Comparison of ENCODE assay signal across 6 cellular contexts in genomic region chr7:23488714-23489113, GRCh38. TPM values are rescaled to one million over a fixed set of nuclear protein-coding genes. Genes with fewer than 3 reads are reported as not detected.
DNase-seq lines count a peak whose midpoint lies in the region; ATAC-seq, FAIRE-seq and TF ChIP-seq lines count a peak whose summit lies in the region.
"Not testable (repeated sequence)": the region's sequence is repeated elsewhere in the genome, so short reads cannot be mapped to it uniquely, and the experiment has no call there.
"Had no signal": no experiment of that assay in that cellular context is flagged by ENCODE, and none has a peak within 500 bp of the region (broad histone marks: within the 10 kb centered on the region; RNA-seq: fewer than 3 reads in every experiment).

No MANE protein-coding gene starts in this region.

- TF ChIP-seq POLR2A in K562 (conservative IDR thresholded peaks at IDR 0.05) = not testable (repeated sequence)

- H3K79me2 ChIP-seq in K562 (ENCODE audit: control insufficient read depth, insufficient read depth, low read length) = not testable (repeated sequence)

- not testable (repeated sequence) for H3K9me1 ChIP-seq in K562 (ENCODE audit: control insufficient read depth, insufficient read depth, low read length)

- peak; percentile 3 for FAIRE-seq in G401.6 (lab: Jason Lieb, UNC)
- not testable (repeated sequence) for FAIRE-seq in K562 (lab: Jason Lieb, UNC)

- POLR2A ChIA-PET in K562 (lab: Yijun Ruan, JAX) = interaction anchor here (1.1 to 1.8 kb wide), 3 partner anchors 10 to 14 kb away, joined by 3 to 6 read pairs (median 3); no protein-coding TSS in a partner anchor

- H3K4me3 ChIP-seq in K562 = not testable (repeated sequence)

- H3K4me1 ChIP-seq in K562 (replicated peaks in 1 of 2; ENCODE audit: control insufficient read depth in 2 of 2, insufficient read depth in 2 of 2, low read length in 2 of 2) = peaks cover 0 to 11% of the 10 kb centered on the region in 2 experiments; a peak in 3 of 5 replicates

- H3K36me3 ChIP-seq in K562 (ENCODE audit: control insufficient read depth, insufficient read depth, low read length) = not testable (repeated sequence)

- CTCF ChIA-PET in K562 (lab: Yijun Ruan, JAX; ENCODE audit: low intra/inter-chr PET ratio) = not testable (repeated sequence)

- in situ Hi-C loops in K562 (cut with MboI) = not testable (repeated sequence)

- not testable (repeated sequence) for BruUV-seq in K562 (replicated peaks; lab: Mats Ljungman, UMichigan)

- TF ChIP-seq EP300 in K562 (IDR thresholded peaks at IDR 0.05; ENCODE audit: low read length) = not testable (repeated sequence)

- H3K9me3 ChIP-seq in K562 (replicated peaks; ENCODE audit: control insufficient read depth, insufficient read depth, low read depth, low read length) = not testable (repeated sequence)

- WGBS in K562 (ENCODE audit: insufficient coverage, low coverage, missing lambda C conversion rate) = 99% methylated on average over 10 of the region's 13 CpGs

- not testable (repeated sequence) for ATAC-seq in K562

- not testable (repeated sequence) for TF ChIP-seq CTCF in K562 (IDR thresholded peaks at IDR 0.05 in 2 of 3, conservative IDR thresholded peaks at IDR 0.05 in 1 of 3; ENCODE audit: insufficient read depth in 2 of 3, low read depth in 1 of 3, low read length in 3 of 3)

- not testable (repeated sequence) for DNase-seq in K562 (ENCODE audit: extremely low read depth in 1 of 4, low spot score in 3 of 4)

- not testable (repeated sequence) for H3K4me2 ChIP-seq in K562 (ENCODE audit: insufficient read depth, low read length)

- not testable (repeated sequence) for H3K27ac ChIP-seq in K562 (ENCODE audit: extremely low read depth, low read depth, low read length)

- TF ChIP-seq RAD21 in K562 (CRISPR knock-in tag; conservative IDR thresholded peaks at IDR 0.05 in 1 of 2, IDR thresholded peaks at IDR 0.05 in 1 of 2) = not testable (repeated sequence)

- not testable (repeated sequence) for H2AFZ ChIP-seq in K562 (ENCODE audit: low read depth, low read length)

- not testable (repeated sequence) for H3K27me3 ChIP-seq in K562 (ENCODE audit: control insufficient read depth in 2 of 2, insufficient read depth in 2 of 2, low read length in 2 of 2)

- not testable (repeated sequence) for H3K9ac ChIP-seq in K562 (ENCODE audit: insufficient read depth in 1 of 2, low read depth in 2 of 2, low read length in 2 of 2)

- intact Hi-C loops in K562 (cut with micrococcal nuclease) = not testable (repeated sequence)

- not testable (repeated sequence) for H4K20me1 ChIP-seq in K562 (replicated peaks; ENCODE audit: control insufficient read depth, insufficient read depth, low read length)

TF ChIP-seq in K562, 482 proteins besides CTCF, POLR2A, EP300 and RAD21 (continues in another document):
- TF ChIP-seq ZNF165 (CRISPR knock-in tag; IDR thresholded peaks at IDR 0.05; ENCODE audit: borderline replicate concordance) = 0 out of 2 replicates have a peak, but pooled peaks have one; percentile 24
- TF ChIP-seq NFIX (CRISPR knock-in tag; IDR thresholded peaks at IDR 0.05; ENCODE audit: low read depth) = peak; percentile 74
- TF ChIP-seq HOXB6 (CRISPR knock-in tag; IDR thresholded peaks at IDR 0.05; ENCODE audit: borderline replicate concordance) = peak; percentile 70; the same call in 1 of the 2 replicates
- peak; percentile 98 for TF ChIP-seq ZNF277 (CRISPR knock-in tag; IDR thresholded peaks at IDR 0.05; ENCODE audit: borderline replicate concordance)
- TF ChIP-seq SLC30A9 (CRISPR knock-in tag; IDR thresholded peaks at IDR 0.05) = peak; percentile 88; the same call in 1 of the 2 replicates
- peak; percentile 49; the same call in 1 of the 2 replicates for TF ChIP-seq HOMEZ (CRISPR knock-in tag; IDR thresholded peaks at IDR 0.05)
- peak; percentile 87 for TF ChIP-seq ZNF449 (CRISPR knock-in tag; IDR thresholded peaks at IDR 0.05)
- peak; percentile 92 for TF ChIP-seq MTF1 (CRISPR knock-in tag; IDR thresholded peaks at IDR 0.05; ENCODE audit: borderline replicate concordance)
- TF ChIP-seq ZNF408 (CRISPR knock-in tag; IDR thresholded peaks at IDR 0.05; ENCODE audit: low read depth) = peak; percentile 89
- 0 out of 2 replicates have a peak, but pooled peaks have one; percentile 15 for TF ChIP-seq ZNF3 (CRISPR knock-in tag; IDR thresholded peaks at IDR 0.05)
- TF ChIP-seq ZNF76 (CRISPR knock-in tag; IDR thresholded peaks at IDR 0.05; ENCODE audit: borderline replicate concordance) = 0 out of 2 replicates have a peak, but pooled peaks have one; percentile 47
- peak; percentile 67; the same call in 1 of the 2 replicates for TF ChIP-seq TCF15 (CRISPR knock-in tag; IDR thresholded peaks at IDR 0.05)
- TF ChIP-seq ZNF79 (CRISPR knock-in tag; IDR thresholded peaks at IDR 0.05; ENCODE audit: low read depth) = peak; percentile 48; the same call in 1 of the 2 replicates

RNA-seq across cellular contexts. Expression of gene IGF2BP3, which starts 18.4 kb away (rescaled TPM):
- 95.3 and 272 TPM in 2 replicates for total RNA-seq in K562 (2011; cell fraction: chromatin; rRNA removed; ENCODE audit: low replicate concordance)
- total RNA-seq in K562 (2011; cell fraction: nucleolus; rRNA removed) = 53.0 and 62.1 TPM in 2 replicates
- total RNA-seq in K562 (2011; cell fraction: nucleoplasm; rRNA removed) = 111 and 181 TPM in 2 replicates
- total RNA-seq in K562 (2014; rRNA removed) = 46.0 and 49.5 TPM in 2 replicates
- total RNA-seq in K562 (2014; rRNA removed; fragmentation: Illumina TruSeq; extraction: Trizol) = 79.0 and 82.8 TPM in 2 replicates
- 62.9 and 71.4 TPM in 2 replicates for total RNA-seq in K562 (2015; rRNA removed; fragmentation: Illumina TruSeq; extraction: Trizol)
- 61.2 and 62.9 TPM in 2 replicates for total RNA-seq in K562 (2021)
- polyA plus RNA-seq in K562 (2011; rRNA removed) = 53.2 and 61.4 TPM in 2 replicates
- 34.6 and 39.6 TPM in 2 replicates for polyA plus RNA-seq in K562 (2011; cell fraction: cytosol; rRNA removed)
- 46.4 and 48.8 TPM in 2 replicates for polyA plus RNA-seq in K562 (2011; cell fraction: nucleus; rRNA removed)
- polyA plus RNA-seq in K562 (2012) = 38.8 and 43.7 TPM in 2 replicates
- polyA plus RNA-seq in K562 (2014; fragmentation: Illumina TruSeq; extraction: Trizol) = 67.9 and 88.1 TPM in 2 replicates
- polyA plus RNA-seq in K562 (2014; fragmentation: Nextera tagmentation; extraction: Ambion mirVana) = 1 to 10 TPM; 8.4 to 8.5 TPM
- polyA plus RNA-seq in K562 (2014; rRNA removed) = 45.3 and 55.8 TPM in 2 replicates
- 92.7 and 97.6 TPM in 2 replicates for polyA minus RNA-seq in K562 (2011; rRNA and poly(A)+ RNA removed)
- polyA minus RNA-seq in K562 (2011; cell fraction: cytosol; rRNA and poly(A)+ RNA removed) = 46.0 and 65.1 TPM in 2 replicates
- polyA minus RNA-seq in K562 (2011; cell fraction: nucleus; rRNA and poly(A)+ RNA removed) = 38.0 and 61.4 TPM in 2 replicates
- total RNA-seq: CD4-positive, alpha-beta memory T cell; CD4-positive, alpha-beta T cell; CD8-positive, alpha-beta T cell had no signal
- polyA plus RNA-seq: CD4-positive, alpha-beta memory T cell; CD4-positive, CD25-positive, alpha-beta regulatory T cell had no signal

RNA-seq across cellular contexts. Expression of gene TRA2A, which starts 43.1 kb away (rescaled TPM):
- 51.8 and 162 TPM in 2 replicates for total RNA-seq in K562 (2011; cell fraction: chromatin; rRNA removed; ENCODE audit: low replicate concordance)
- 33.2 and 42.4 TPM in 2 replicates for total RNA-seq in K562 (2011; cell fraction: nucleolus; rRNA removed)
- 76.3 and 99.3 TPM in 2 replicates for total RNA-seq in K562 (2011; cell fraction: nucleoplasm; rRNA removed)
- total RNA-seq in K562 (2014; rRNA removed) = 22.7 and 28.3 TPM in 2 replicates
- total RNA-seq in K562 (2014; rRNA removed; fragmentation: Illumina TruSeq; extraction: Trizol) = 73.9 and 76.3 TPM in 2 replicates
- total RNA-seq in K562 (2015; rRNA removed; fragmentation: Illumina TruSeq; extraction: Trizol) = 61.0 and 77.3 TPM in 2 replicates
- 81.6 and 82.3 TPM in 2 replicates for total RNA-seq in K562 (2021)
- 62.2 and 64.6 TPM in 2 replicates for polyA plus RNA-seq in K562 (2011; rRNA removed)
- 29.8 and 33.3 TPM in 2 replicates for polyA plus RNA-seq in K562 (2011; cell fraction: cytosol; rRNA removed)
- 65.6 and 70.0 TPM in 2 replicates for polyA plus RNA-seq in K562 (2011; cell fraction: nucleus; rRNA removed)
- 48.1 and 75.7 TPM in 2 replicates for polyA plus RNA-seq in K562 (2012)
- 118 and 210 TPM in 2 replicates for polyA plus RNA-seq in K562 (2014; fragmentation: Illumina TruSeq; extraction: Trizol)
- 10 to 100 TPM; 54.4 to 58.6 TPM for polyA plus RNA-seq in K562 (2014; fragmentation: Nextera tagmentation; extraction: Ambion mirVana)
- 89.0 and 90.4 TPM in 2 replicates for polyA plus RNA-seq in K562 (2014; rRNA removed)
- polyA minus RNA-seq in K562 (2011; rRNA and poly(A)+ RNA removed) = 61.0 and 69.6 TPM in 2 replicates
- polyA minus RNA-seq in K562 (2011; cell fraction: cytosol; rRNA and poly(A)+ RNA removed) = 47.4 and 52.8 TPM in 2 replicates
- 45.2 and 70.3 TPM in 2 replicates for polyA minus RNA-seq in K562 (2011; cell fraction: nucleus; rRNA and poly(A)+ RNA removed)
